8 cellular contexts compared by ENCODE assay signal in the genomic region with DNA sequence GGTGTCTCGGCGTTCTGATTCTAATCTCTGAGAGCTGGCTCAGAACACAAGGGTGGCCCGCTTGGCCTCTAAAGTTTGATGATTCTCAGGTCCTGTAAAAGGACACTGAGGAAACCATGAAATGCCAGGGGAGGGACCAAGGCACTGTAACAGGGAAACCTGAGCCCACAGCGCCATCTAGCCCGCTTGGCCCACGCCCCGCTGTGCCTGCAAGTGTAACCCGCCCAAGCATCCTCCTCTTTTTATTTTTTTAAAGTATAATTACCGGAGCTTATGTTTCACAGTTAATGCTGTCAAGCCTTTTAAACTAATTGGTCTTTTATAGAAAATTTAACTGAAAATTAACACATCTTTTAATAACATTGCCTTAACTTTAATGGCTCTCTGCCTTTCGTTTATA.
A peak's percentile ranks its signal among the peaks of the same experiment; 100 is the strongest.
DNase-seq lines count a peak whose midpoint lies in the region; ATAC-seq and TF ChIP-seq lines count a peak whose summit lies in the region.

No MANE protein-coding gene starts in this region.

- no peak overlapping the region for H3K9ac ChIP-seq in PC-3 (ENCODE audit: low read length)

- no peak overlapping the region for H3K4me2 ChIP-seq in PC-3 (ENCODE audit: low read length)

- no peaks in the 10 kb centered on the region for H3K9me3 ChIP-seq in PC-3 (ENCODE audit: low read length)
- no peaks in the 10 kb centered on the region for H3K9me3 ChIP-seq in gastrocnemius medialis

- no peak overlapping the region for H2AFZ ChIP-seq in PC-3 (ENCODE audit: low read length)

- no TSS peak for BruUV-seq in PC-3 (replicated peaks; lab: Mats Ljungman, UMichigan)

- DNase-seq in 8988T, result peak; percentile 17
- DNase-seq in PC-3, result peak; percentile 74
- peak; percentile 80 for DNase-seq in left ventricle myocardium superior
- DNase-seq in gastrocnemius medialis, result no peak
- no peak for DNase-seq in effector CD8-positive, alpha-beta T cell (lab: John Stamatoyannopoulos, UW)
- no peak for DNase-seq in NCI-H446 treated with DMSO at 0.1 percent for 48 hours (lab: John Stamatoyannopoulos, UW)

- no peak for TF ChIP-seq POLR2A in gastrocnemius medialis (IDR thresholded peaks at IDR 0.05)

- H3K27me3 ChIP-seq in PC-3 (ENCODE audit: low read length), result no peaks in the 10 kb centered on the region
- H3K27me3 ChIP-seq in gastrocnemius medialis, result no peaks in the 10 kb centered on the region

- no peaks in the 10 kb centered on the region for H4K20me1 ChIP-seq in PC-3 (ENCODE audit: low read length)

- ATAC-seq in GM19351 (IDR thresholded peaks at IDR 0.05; ENCODE audit: unreplicated experiment) (peak; percentile 65), PC-3 (peak; percentile 79), left ventricle myocardium superior (peak; percentile 83), GM18907 (IDR thresholded peaks at IDR 0.05; ENCODE audit: unreplicated experiment) (no peak), gastrocnemius medialis (no peak)

- no peak overlapping the region for H3K4me3 ChIP-seq in PC-3 (ENCODE audit: low read length)
- no peak overlapping the region for H3K4me3 ChIP-seq in gastrocnemius medialis

- peak; percentile 95 for TF ChIP-seq CTCF in PC-3 (conservative IDR thresholded peaks at IDR 0.05; ENCODE audit: low read depth, low read length)
- no peak for TF ChIP-seq CTCF in gastrocnemius medialis (IDR thresholded peaks at IDR 0.05 in 4 of 5, conservative IDR thresholded peaks at IDR 0.05 in 1 of 5)

- no peaks in the 10 kb centered on the region for H3F3A ChIP-seq in PC-3 (ENCODE audit: low read length, unreplicated experiment)

- CTCF ChIA-PET in PC-3 (lab: Charles Lee), result interaction anchor here (0.6 kb wide), 1 partner anchor 73 kb away, joined by 3 read pairs; no protein-coding TSS in a partner anchor

- H3K36me3 ChIP-seq in PC-3 (ENCODE audit: low read depth, low read length) (no peaks in the 10 kb centered on the region), gastrocnemius medialis (no peaks in the 10 kb centered on the region)

- no peak overlapping the region for H3K27ac ChIP-seq in PC-3 (ENCODE audit: low read length)
- no peak overlapping the region for H3K27ac ChIP-seq in gastrocnemius medialis

- H3K9me2 ChIP-seq in PC-3 (replicated peaks; ENCODE audit: low read length), result no peaks in the 10 kb centered on the region

- intact Hi-C loops in PC-3 (cut with micrococcal nuclease), result no loop called here
- intact Hi-C loops in left ventricle myocardium superior (cut with micrococcal nuclease), result no loop called here
- intact Hi-C loops in gastrocnemius medialis (cut with DNase I; ENCODE audit: low total_unique reads), result no loop called here

- POLR2A ChIA-PET in PC-3 (lab: Charles Lee; ENCODE audit: unreplicated experiment), result no interaction called here

- H3K4me1 ChIP-seq in PC-3 (ENCODE audit: insufficient read depth, low read length), result no peaks in the 10 kb centered on the region
- no peaks in the 10 kb centered on the region for H3K4me1 ChIP-seq in gastrocnemius medialis

- in situ Hi-C loops in gastrocnemius medialis (cut with MboI; ENCODE audit: low sequenced_read_pairs in 4 of 4), result no loop called here

- H3K79me2 ChIP-seq in PC-3 (ENCODE audit: low read length), result no peaks in the 10 kb centered on the region

Comparison
In these comparisons a context has a peak if more than half of its experiments do, and no peak if none do; other contexts are left out.
1. DNase-seq: peak in 8988T (single experiment), PC-3 (single experiment) and left ventricle myocardium superior (single experiment); none in gastrocnemius medialis (0 of 2), effector CD8-positive, alpha-beta T cell (single experiment) and NCI-H446 treated with DMSO at 0.1 percent for 48 hours (single experiment).
2. ATAC-seq: peak in GM19351 (single experiment), PC-3 (single experiment) and left ventricle myocardium superior (single experiment); none in GM18907 (single experiment) and gastrocnemius medialis (0 of 2).